ENCODE assay signal across 8 cellular contexts in genomic region chr1:210373878-210374599, GRCh38. TPM values are rescaled to one million over a fixed set of nuclear protein-coding genes. Genes with fewer than 3 reads are reported as not detected.
DNase-seq lines count a peak whose midpoint lies in the region; ATAC-seq, FAIRE-seq and TF ChIP-seq lines count a peak whose summit lies in the region.

No MANE protein-coding gene starts in this region.

- ATAC-seq in HG03025 (IDR thresholded peaks at IDR 0.05; ENCODE audit: low FRiP score, unreplicated experiment) = peak; percentile 53

- H3K4me2 ChIP-seq in endothelial cell of umbilical vein (ENCODE audit: insufficient read depth, low read length) = no peak overlapping the region
- no peak overlapping the region for H3K4me2 ChIP-seq in neural cell (ENCODE audit: low read length)

- no peak for TF ChIP-seq RAD21 in neural cell (conservative IDR thresholded peaks at IDR 0.05)

- H3K27ac ChIP-seq in endothelial cell of umbilical vein (ENCODE audit: insufficient read depth, low read depth, low read length) (peak overlapping the region; percentile 94), neural cell (ENCODE audit: low read length) (no peak overlapping the region), thyroid gland (no peak overlapping the region)

- H3K9me2 ChIP-seq in neural cell (ENCODE audit: insufficient read depth, low read length) = no peaks in the 10 kb centered on the region

- H3K4me1 ChIP-seq in endothelial cell of umbilical vein (ENCODE audit: control insufficient read depth, extremely low read depth, insufficient read depth, low read length) (peaks cover 7% of the 10 kb centered on the region), thyroid gland (peaks cover 4 to 5% of the 10 kb centered on the region in 2 donors)

- POLR2A ChIA-PET in endothelial cell of umbilical vein (lab: Charles Lee) = interaction anchor here (0.6 to 1.8 kb wide), 6 partner anchors 20 to 551 kb away, joined by 3 to 9 read pairs (median 4); no protein-coding TSS in a partner anchor

- H3F3A ChIP-seq in neural cell (ENCODE audit: insufficient read depth, low read length, poor library complexity, severe bottlenecking) = no peaks in the 10 kb centered on the region

- no peaks in the 10 kb centered on the region for H3K9me3 ChIP-seq in endothelial cell of umbilical vein (replicated peaks; ENCODE audit: control insufficient read depth, insufficient read depth, low read length)
- no peaks in the 10 kb centered on the region for H3K9me3 ChIP-seq in neural cell (ENCODE audit: low read length)
- no peaks in the 10 kb centered on the region for H3K9me3 ChIP-seq in thyroid gland

- no peak for TF ChIP-seq EP300 in neural cell (conservative IDR thresholded peaks at IDR 0.05; ENCODE audit: poor library complexity, severe bottlenecking)

- H3K9ac ChIP-seq in endothelial cell of umbilical vein (replicated peaks; ENCODE audit: extremely low read depth, insufficient read depth, low read length) (peak overlapping the region; percentile 63), neural cell (ENCODE audit: low read length) (no peak overlapping the region)

- CTCF ChIA-PET in endothelial cell of umbilical vein (lab: Charles Lee) = interaction anchor here (0.7 to 3.3 kb wide), 15 partner anchors 8 to 1307 kb away, joined by 3 to 16 read pairs (median 4); partner anchors contain the start of gene KCNH1

- H3K27me3 ChIP-seq in endothelial cell of umbilical vein (ENCODE audit: control insufficient read depth in 2 of 2, insufficient read depth in 2 of 2, low read length in 2 of 2) = no peaks in the 10 kb centered on the region
- no peaks in the 10 kb centered on the region for H3K27me3 ChIP-seq in neural cell (ENCODE audit: insufficient read depth, low read depth, low read length)
- no peaks in the 10 kb centered on the region for H3K27me3 ChIP-seq in thyroid gland

- H3K36me3 ChIP-seq in endothelial cell of umbilical vein (ENCODE audit: control insufficient read depth in 2 of 2, extremely low read depth in 1 of 2, insufficient read depth in 2 of 2, low read length in 2 of 2) (no peaks in the 10 kb centered on the region), neural cell (ENCODE audit: insufficient read depth, low read length) (no peaks in the 10 kb centered on the region), thyroid gland (no peaks in the 10 kb centered on the region)

- H3K9me1 ChIP-seq in endothelial cell of umbilical vein (replicated peaks; ENCODE audit: control insufficient read depth, extremely low read depth, insufficient read depth, low read length) = no peaks in the 10 kb centered on the region

- H3K4me3 ChIP-seq in endothelial cell of umbilical vein (replicated peaks in 1 of 3; ENCODE audit: insufficient read depth in 1 of 3, low read depth in 1 of 3, low read length in 3 of 3) = no peak overlapping the region
- H3K4me3 ChIP-seq in neural cell (ENCODE audit: low read length) = no peak overlapping the region
- no peak overlapping the region for H3K4me3 ChIP-seq in thyroid gland (replicated peaks in 1 of 3)

- H3K79me2 ChIP-seq in endothelial cell of umbilical vein (ENCODE audit: control insufficient read depth, insufficient read depth, low read length) (no peaks in the 10 kb centered on the region), neural cell (replicated peaks; ENCODE audit: insufficient read depth, low read length) (no peaks in the 10 kb centered on the region)

- DNase-seq in AML-193 (lab: John Stamatoyannopoulos, UW) = peak; percentile 27 to 28
- peak; percentile 99 for DNase-seq in NCI-H460 (ENCODE audit: extremely low read depth, low read depth)
- peak; percentile 57 for DNase-seq in activated CD4-positive, alpha-beta T cell treated with anti-CD3 and anti-CD28 coated beads, Interleukin-2, amount 50 U/mL, for 1 hour
- DNase-seq in endothelial cell of umbilical vein (ENCODE audit: low read depth, low spot score) = peak; percentile 65
- peak in 1 of 2 donors; percentile 48 for DNase-seq in thyroid gland

- dilution Hi-C loops in endothelial cell of umbilical vein (cut with MboI; ENCODE audit: extremely low pct_ligation_motif_present, low sequenced_read_pairs) = loop anchor here (25.0 kb wide), 1 partner anchor 537 kb away; the partner anchor contains the start of gene UTP25

- no peaks in the 10 kb centered on the region for H4K20me1 ChIP-seq in endothelial cell of umbilical vein (replicated peaks; ENCODE audit: control insufficient read depth, extremely low read depth, insufficient read depth, low read length)
- no peaks in the 10 kb centered on the region for H4K20me1 ChIP-seq in neural cell (ENCODE audit: insufficient read depth)

- H2AFZ ChIP-seq in endothelial cell of umbilical vein (ENCODE audit: low read depth, low read length) = no peak overlapping the region
- no peak overlapping the region for H2AFZ ChIP-seq in neural cell (ENCODE audit: low read depth, low read length)

- peak; percentile 73 to 97 for TF ChIP-seq CTCF in endothelial cell of umbilical vein (IDR thresholded peaks at IDR 0.05; ENCODE audit: extremely low read depth in 1 of 2, insufficient read depth in 1 of 2, low read depth in 1 of 2, low read length in 2 of 2)
- peak; percentile 34 for TF ChIP-seq CTCF in neural cell (IDR thresholded peaks at IDR 0.05; ENCODE audit: poor library complexity, severe bottlenecking)
- TF ChIP-seq CTCF in thyroid gland (IDR thresholded peaks at IDR 0.05) = peak in 5 of 6 experiments; percentile 21 to 45 (median 33)

- TF ChIP-seq POLR2A in GM18526 (IDR thresholded peaks at IDR 0.05; ENCODE audit: extremely low read depth, insufficient read length) (peak; percentile 82), endothelial cell of umbilical vein (IDR thresholded peaks at IDR 0.05; ENCODE audit: low read depth, low read length) (peak; percentile 100), thyroid gland (IDR thresholded peaks at IDR 0.05) (no peak)

- FAIRE-seq in endothelial cell of umbilical vein (lab: Jason Lieb, UNC) = peak; percentile 90

- intact Hi-C loops in endothelial cell of umbilical vein (cut with micrococcal nuclease) = loop anchor here (1.0 to 10.0 kb wide), 9 partner anchors 26 to 509 kb away; no protein-coding TSS in a partner anchor
- intact Hi-C loops in thyroid gland (cut with DNase I) = no loop called here

- WGBS in thyroid gland, 2 donors = 46 to 54% methylated on average over 9 of the region's 9 CpGs

- TSS peak; percentile 98 for BruUV-seq in endothelial cell of umbilical vein (replicated peaks; lab: Mats Ljungman, UMichigan)

TF ChIP-seq in endothelial cell of umbilical vein, 7 proteins besides CTCF, POLR2A, EP300 and RAD21:
- TF ChIP-seq, protein P1, sequence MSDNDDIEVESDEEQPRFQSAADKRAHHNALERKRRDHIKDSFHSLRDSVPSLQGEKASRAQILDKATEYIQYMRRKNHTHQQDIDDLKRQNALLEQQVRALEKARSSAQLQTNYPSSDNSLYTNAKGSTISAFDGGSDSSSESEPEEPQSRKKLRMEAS (IDR thresholded peaks at IDR 0.05; ENCODE audit: insufficient read depth, insufficient read length) = no peak
- TF ChIP-seq MYC (IDR thresholded peaks at IDR 0.05; ENCODE audit: low read depth, low read length) = no peak
- peak; percentile 87 for TF ChIP-seq JUN (IDR thresholded peaks at IDR 0.05; ENCODE audit: borderline replicate concordance, insufficient read depth, insufficient read length, low read depth)
- peak; percentile 99 for TF ChIP-seq POLR2AphosphoS5 (IDR thresholded peaks at IDR 0.05; ENCODE audit: insufficient read depth, low read depth, low read length)
- TF ChIP-seq FOS (IDR thresholded peaks at IDR 0.05; ENCODE audit: borderline replicate concordance, insufficient read depth, low read length) = peak; percentile 89

TF ChIP-seq in neural cell, 6 proteins besides CTCF, POLR2A, EP300 and RAD21 (continues in another document):
- no peak for TF ChIP-seq SMC3 (conservative IDR thresholded peaks at IDR 0.05; ENCODE audit: poor library complexity)
- TF ChIP-seq REST (IDR thresholded peaks at IDR 0.05; ENCODE audit: borderline replicate concordance) = no peak
- no peak for TF ChIP-seq EZH2 (IDR thresholded peaks at IDR 0.05; ENCODE audit: borderline replicate concordance, insufficient read depth, low read length, poor library complexity, severe bottlenecking)
- no peak for TF ChIP-seq POLR2AphosphoS5 (IDR thresholded peaks at IDR 0.05)

RNA-seq across cellular contexts. Expression of gene HHAT, which starts 45.3 kb away (rescaled TPM):
- total RNA-seq in NCI-H460 (2014; rRNA removed; shearing (Covaris generic)) = 3.6 and 4.4 TPM in 2 replicates
- polyA plus RNA-seq in NCI-H460 (2014; cell fraction: nucleus; rRNA removed) = 3.9 and 5.1 TPM in 2 replicates
- 2.4 TPM in 2 replicates for total RNA-seq in endothelial cell of umbilical vein
- 4.3 TPM in 2 replicates for polyA plus RNA-seq in endothelial cell of umbilical vein
- polyA plus RNA-seq in endothelial cell of umbilical vein (2011; cell fraction: cytosol; rRNA removed) = 2.0 and 2.6 TPM in 2 replicates
- polyA plus RNA-seq in endothelial cell of umbilical vein (2011; cell fraction: nucleus; rRNA removed) = 2.9 and 3.3 TPM in 2 replicates
- polyA plus RNA-seq in endothelial cell of umbilical vein (2012) = 1.0 and 1.2 TPM in 2 replicates
- polyA minus RNA-seq in endothelial cell of umbilical vein = 4.6 and 5.0 TPM in 2 replicates
- not detected for polyA minus RNA-seq in endothelial cell of umbilical vein (2011; cell fraction: cytosol; rRNA and poly(A)+ RNA removed)
- 9.8 and 11.1 TPM in 2 replicates for polyA minus RNA-seq in endothelial cell of umbilical vein (2011; cell fraction: nucleus; rRNA and poly(A)+ RNA removed)
- 4.4 and 5.3 TPM in 2 replicates for polyA plus RNA-seq in neural cell
- 8.6 and 8.8 TPM in 2 replicates for polyA minus RNA-seq in neural cell
- 10 to 100 TPM in 3 of 4 donors, 1 to 10 TPM in 1; 7.9 to 15.9 (median 10.5) TPM for total RNA-seq in thyroid gland

Comparison
In these comparisons a context has a peak if more than half of its experiments do, and no peak if none do; other contexts are left out.
1. POLR2A ChIP-seq: peak in GM18526 (single experiment) and endothelial cell of umbilical vein (single experiment); none in thyroid gland (0 of 2).
2. CTCF ChIP-seq: peak in every context shown above with its lines; median percentile 85 in endothelial cell of umbilical vein; 34 in neural cell; 33 in thyroid gland.